In genomic region chr7:992742-993607, GRCh38 we compare ENCODE assay signal across 8 cellular contexts. TPM values are rescaled to one million over a fixed set of nuclear protein-coding genes. Genes with fewer than 3 reads are reported as not detected.
DNase-seq lines count a peak whose midpoint lies in the region; ATAC-seq lines count a peak whose summit lies in the region.

No MANE protein-coding gene starts in this region.

- H3K4me3 Mint-ChIP-seq in activated naive CD8-positive, alpha-beta T cell treated with anti-CD3 and anti-CD28 coated beads, Interleukin-2, amount 10 ng/mL, durations not matched to agents 7 days and 5 days = no peak overlapping the region

- intact Hi-C loops in cardiac septum (cut with DNase I) = loop anchor here (1.0 to 5.0 kb wide), 2 partner anchors 72 to 184 kb away; no protein-coding TSS in a partner anchor

- no peak overlapping the region for H3K27ac Mint-ChIP-seq in activated naive CD8-positive, alpha-beta T cell treated with anti-CD3 and anti-CD28 coated beads, Interleukin-2, amount 10 ng/mL, durations not matched to agents 7 days and 5 days

- H3K9me3 Mint-ChIP-seq in activated naive CD8-positive, alpha-beta T cell treated with anti-CD3 and anti-CD28 coated beads, Interleukin-2, amount 10 ng/mL, durations not matched to agents 7 days and 5 days = no peaks in the 10 kb centered on the region

- peaks cover 3% of the 10 kb centered on the region for H3K4me1 Mint-ChIP-seq in activated naive CD8-positive, alpha-beta T cell treated with anti-CD3 and anti-CD28 coated beads, Interleukin-2, amount 10 ng/mL, durations not matched to agents 7 days and 5 days

- no peaks in the 10 kb centered on the region for H3K27me3 Mint-ChIP-seq in activated naive CD8-positive, alpha-beta T cell treated with anti-CD3 and anti-CD28 coated beads, Interleukin-2, amount 10 ng/mL, durations not matched to agents 7 days and 5 days

- no peaks in the 10 kb centered on the region for H3K36me3 Mint-ChIP-seq in activated naive CD8-positive, alpha-beta T cell treated with anti-CD3 and anti-CD28 coated beads, Interleukin-2, amount 10 ng/mL, durations not matched to agents 7 days and 5 days

- ATAC-seq in GM18499 (IDR thresholded peaks at IDR 0.05; ENCODE audit: insufficient read depth, unreplicated experiment) = peak; percentile 73
- peak; percentile 89 for ATAC-seq in HG02884 (IDR thresholded peaks at IDR 0.05; ENCODE audit: unreplicated experiment)
- peak; percentile 99 for ATAC-seq in activated naive CD8-positive, alpha-beta T cell treated with anti-CD3 and anti-CD28 coated beads, Interleukin-2, amount 10 ng/mL, durations not matched to agents 7 days and 5 days (ENCODE audit: low read depth)

- peak; percentile 91 for DNase-seq in NCI-H1694 (lab: John Stamatoyannopoulos, UW)
- DNase-seq in SW480 (ENCODE audit: low spot score) = peak; percentile 96
- DNase-seq in activated naive CD8-positive, alpha-beta T cell treated with anti-CD3 and anti-CD28 coated beads, Interleukin-2, amount 10 ng/mL, durations not matched to agents 7 days and 5 days = peak; percentile 94
- peak; percentile 98 for DNase-seq in cardiac septum (ENCODE audit: low spot score)
- peak; percentile 90 for DNase-seq in pulmonary artery endothelial cell (ENCODE audit: low read depth, low spot score)
- DNase-seq in cortex of kidney (lab: John Stamatoyannopoulos, UW) = no peak

- POLR2A ChIA-PET in activated naive CD8-positive, alpha-beta T cell treated with anti-CD3 and anti-CD28 coated beads, Interleukin-2, amount 10 ng/mL, durations not matched to agents 7 days and 5 days (lab: Charles Lee) = interaction anchor here (1.0 to 2.3 kb wide), 5 partner anchors 18 to 182 kb away, joined by 3 to 26 read pairs (median 3); partner anchors contain the start of genes COX19 and GPR146

RNA-seq across cellular contexts. Expression of gene CYP2W1, which starts 10.0 kb away (rescaled TPM):
- total RNA-seq in activated naive CD8-positive, alpha-beta T cell treated with anti-CD3 and anti-CD28 coated beads, Interleukin-2, amount 10 ng/mL, durations not matched to agents 7 days and 5 days = not detected
- not detected for total RNA-seq in cardiac septum
- not detected in 2 replicates for total RNA-seq in pulmonary artery endothelial cell

RNA-seq across cellular contexts. Expression of gene COX19, which starts 17.6 kb away (rescaled TPM):
- total RNA-seq in activated naive CD8-positive, alpha-beta T cell treated with anti-CD3 and anti-CD28 coated beads, Interleukin-2, amount 10 ng/mL, durations not matched to agents 7 days and 5 days = 10 to 100 TPM; 26.2 to 29.3 TPM
- 7.3 TPM for total RNA-seq in cardiac septum
- total RNA-seq in pulmonary artery endothelial cell = 5.9 and 7.7 TPM in 2 replicates

RNA-seq across cellular contexts. Expression of gene ADAP1, which starts 38.5 kb away (rescaled TPM):
- 10 to 100 TPM; 25.0 to 29.8 TPM for total RNA-seq in activated naive CD8-positive, alpha-beta T cell treated with anti-CD3 and anti-CD28 coated beads, Interleukin-2, amount 10 ng/mL, durations not matched to agents 7 days and 5 days
- 12.5 TPM for total RNA-seq in cardiac septum
- 0.79 and 1.8 TPM in 2 replicates for total RNA-seq in pulmonary artery endothelial cell

RNA-seq across cellular contexts. Expression of gene GPR146, which starts 51.4 kb away (rescaled TPM):
- 1 to 10 TPM; 2.1 to 4.1 TPM for total RNA-seq in activated naive CD8-positive, alpha-beta T cell treated with anti-CD3 and anti-CD28 coated beads, Interleukin-2, amount 10 ng/mL, durations not matched to agents 7 days and 5 days
- total RNA-seq in cardiac septum = 12.6 TPM
- total RNA-seq in pulmonary artery endothelial cell = 17.4 and 29.8 TPM in 2 replicates
